In genomic region chr5:151675956-151676712, GRCh38 we compare ENCODE assay signal across 12 cellular contexts. TPM values are rescaled to one million over a fixed set of nuclear protein-coding genes. Genes with fewer than 3 reads are reported as not detected.
DNase-seq lines count a peak whose midpoint lies in the region; ATAC-seq, FAIRE-seq and TF ChIP-seq lines count a peak whose summit lies in the region.
"Had no signal": no experiment of that assay in that cellular context is flagged by ENCODE, and none has a peak within 500 bp of the region (broad histone marks: within the 10 kb centered on the region; RNA-seq: fewer than 3 reads in every experiment).

No MANE protein-coding gene starts in this region.

- H3K27me3 Mint-ChIP-seq in chondrocyte (ENCODE audit: low read depth): no peaks in the 10 kb centered on the region

- no peaks in the 10 kb centered on the region for H3K9me3 Mint-ChIP-seq in chondrocyte (ENCODE audit: low read depth)

- H3K36me3 ChIP-seq in tibial nerve: peaks cover 0 to 42% (median 4%) of the 10 kb centered on the region in 3 donors

- H3K27me3 ChIP-seq in tibial nerve: no peaks in the 10 kb centered on the region

- FAIRE-seq in RCC 7860 (lab: Jason Lieb, UNC): no peak
- FAIRE-seq: keratinocyte had no signal

- DNase-seq in SIG-M5 treated with dmso at 0.1 percent for 504 hours (lab: John Stamatoyannopoulos, UW; ENCODE audit: unreplicated experiment) (peak; percentile 40), SIG-M5 (lab: John Stamatoyannopoulos, UW) (no peak), chondrocyte (ENCODE audit: low spot score) (no peak), lung microvascular endothelial cell (ENCODE audit: low read depth in 2 of 2) (peak; percentile 60 to 72), tibial nerve (ENCODE audit: low spot score in 2 of 2) (no peak), anterior cingulate cortex (lab: John Stamatoyannopoulos, UW) (no peak), RCC 7860 (ENCODE audit: low spot score) (no peak)
- DNase-seq: activated CD8-positive, alpha-beta memory T cell treated with anti-CD3 and anti-CD28 coated beads, Interleukin-2, amount 50 U/mL, for 4 hours; cortex of kidney had no signal

- no peak for TF ChIP-seq EP300 in tibial nerve (IDR thresholded peaks at IDR 0.05)

- TF ChIP-seq POLR2A in tibial nerve (IDR thresholded peaks at IDR 0.05): no peak

- peaks cover 0 to 100% (median 87%) of the 10 kb centered on the region in 4 donors for H3K4me1 ChIP-seq in tibial nerve

- ATAC-seq in HG03571 (IDR thresholded peaks at IDR 0.05; ENCODE audit: unreplicated experiment): no peak

- H3K27ac ChIP-seq in tibial nerve: peak overlapping the region; percentile 24 to 95 (median 78)
- H3K27ac ChIP-seq: 22Rv1 had no signal

- peaks cover 99% of the 10 kb centered on the region for H3K4me1 Mint-ChIP-seq in chondrocyte (ENCODE audit: low read depth)

- H3K4me3 Mint-ChIP-seq in chondrocyte (ENCODE audit: unreplicated experiment): peak overlapping the region; percentile 45

- 16 to 29% methylated on average over 3 of the region's 3 CpGs for WGBS in tibial nerve, 2 donors

- TF ChIP-seq CTCF in chondrocyte (IDR thresholded peaks at IDR 0.05) (no peak), tibial nerve (IDR thresholded peaks at IDR 0.05) (no peak)

- no peaks in the 10 kb centered on the region for H3K9me3 ChIP-seq in tibial nerve

- H3K4me3 ChIP-seq in tibial nerve: peak overlapping the region in 1 of 4 donors; percentile 2

- peak overlapping the region; percentile 92 for H3K27ac Mint-ChIP-seq in chondrocyte (ENCODE audit: unreplicated experiment)

- H3K36me3 Mint-ChIP-seq in chondrocyte (ENCODE audit: low read depth): peaks cover 60% of the 10 kb centered on the region

RNA-seq across cellular contexts. Expression of gene SPARC, which starts 10.6 kb away (rescaled TPM):
- total RNA-seq in chondrocyte: 19,093 to 24,474 TPM (median 24,306 TPM) in 3 replicates
- 92.5 and 367 TPM in 2 replicates for total RNA-seq in lung microvascular endothelial cell
- 1,000 to 10,000 TPM in 3 of 4 donors, 100 to 1,000 TPM in 1; 918 to 2,129 (median 1,501) TPM for total RNA-seq in tibial nerve

Comparison
In these comparisons a context has a peak if more than half of its experiments do, and no peak if none do; other contexts are left out.
1. DNase-seq: peak in SIG-M5 treated with dmso at 0.1 percent for 504 hours (single experiment) and lung microvascular endothelial cell (2 of 2); none in SIG-M5 (single experiment), chondrocyte (single experiment), tibial nerve (0 of 2), anterior cingulate cortex (0 of 58) and RCC 7860 (single experiment).